ENCODE assay signal across 10 cellular contexts in genomic region chr20:46004813-46005505, GRCh38. TPM values are rescaled to one million over a fixed set of nuclear protein-coding genes. Genes with fewer than 3 reads are reported as not detected.
DNase-seq lines count a peak whose midpoint lies in the region; ATAC-seq and TF ChIP-seq lines count a peak whose summit lies in the region.
"Had no signal": no experiment of that assay in that cellular context is flagged by ENCODE, and none has a peak within 500 bp of the region (broad histone marks: within the 10 kb centered on the region; RNA-seq: fewer than 3 reads in every experiment).

No MANE protein-coding gene starts in this region.

- POLR2A ChIA-PET in OCI-LY7 (lab: Charles Lee): interaction anchor here (0.6 to 1.3 kb wide), 4 partner anchors 18 to 34 kb away, joined by 3 to 4 read pairs (median 3); no protein-coding TSS in a partner anchor

- H3K27ac Mint-ChIP-seq in stimulated activated naive B cell treated with anti-CD40 and anti-IgM and Interleukin-4, amounts not matched to agents 10 μg/mL and 1 μg/mL and 100 μg/mL, for 72 hours: peak overlapping the region; percentile 81

- H3K36me3 ChIP-seq in OCI-LY7 (ENCODE audit: insufficient read depth, low read length): no peaks in the 10 kb centered on the region

- H3K4me2 ChIP-seq in OCI-LY7 (ENCODE audit: low read length): peak overlapping the region; percentile 88

- ATAC-seq in activated T-cell treated with anti-CD3 and anti-CD28 coated beads, Interleukin-2, amount 50 U/mL, for 4 hours: peak in 1 of 2 donors; percentile 26
- ATAC-seq in foreskin keratinocyte (peak; percentile 90), HG03469 (IDR thresholded peaks at IDR 0.05; ENCODE audit: unreplicated experiment) (no peak), GM21447 (IDR thresholded peaks at IDR 0.05; ENCODE audit: unreplicated experiment) (no peak)
- peak; percentile 49 to 70 for ATAC-seq in stimulated activated naive B cell treated with anti-CD40 and anti-IgM and Interleukin-4, amounts not matched to agents 10 μg/mL and 1 μg/mL and 100 μg/mL, for 72 hours (replicated peaks)

- peaks cover 12% of the 10 kb centered on the region for H3K27me3 Mint-ChIP-seq in activated T-cell treated with anti-CD3 and anti-CD28 coated beads, Interleukin-2, amount 50 U/mL, for 4 hours (ENCODE audit: low read depth)
- peaks cover 16 to 22% of the 10 kb centered on the region in 2 donors for H3K27me3 Mint-ChIP-seq in stimulated activated naive B cell treated with anti-CD40 and anti-IgM and Interleukin-4, amounts not matched to agents 10 μg/mL and 1 μg/mL and 100 μg/mL, for 72 hours

- H3K4me3 Mint-ChIP-seq in activated T-cell treated with anti-CD3 and anti-CD28 coated beads, Interleukin-2, amount 50 U/mL, for 4 hours: peak overlapping the region; percentile 66
- peak overlapping the region; percentile 34 to 43 for H3K4me3 Mint-ChIP-seq in stimulated activated naive B cell treated with anti-CD40 and anti-IgM and Interleukin-4, amounts not matched to agents 10 μg/mL and 1 μg/mL and 100 μg/mL, for 72 hours

- H3K27me3 ChIP-seq in foreskin keratinocyte: no peaks in the 10 kb centered on the region

- TF ChIP-seq CTCF in OCI-LY7 (conservative IDR thresholded peaks at IDR 0.05; ENCODE audit: low read length): no peak
- no peak for TF ChIP-seq CTCF in foreskin keratinocyte (conservative IDR thresholded peaks at IDR 0.05)

- H3K9me2 ChIP-seq in OCI-LY7 (ENCODE audit: insufficient read depth, low read length): no peaks in the 10 kb centered on the region

- H2AFZ ChIP-seq in OCI-LY7 (ENCODE audit: low read length): no peak overlapping the region

- H3K9me3 ChIP-seq in OCI-LY7 (ENCODE audit: low read length): no peaks in the 10 kb centered on the region

- no peak for DNase-seq in activated T-cell treated with anti-CD3 and anti-CD28 coated beads, Interleukin-2, amount 50 U/mL, for 4 hours
- DNase-seq in activated T-cell treated with anti-CD3 and anti-CD28 coated beads, Interleukin-2, amount 50 U/mL, for 48 hours: no peak
- DNase-seq in OCI-LY7 (ENCODE audit: low spot score): peak; percentile 68
- peak; percentile 84 to 93 for DNase-seq in foreskin keratinocyte
- no peak for DNase-seq in stimulated activated naive B cell treated with anti-CD40 and anti-IgM and Interleukin-4, amounts not matched to agents 10 μg/mL and 1 μg/mL and 100 μg/mL, for 72 hours
- no peak for DNase-seq in stimulated activated CD4-positive, alpha-beta T cell treated with anti-CD3 and anti-CD28 coated beads, Interleukin-1b, Interleukin-23, amount 100 ng/mL, for 48 hours

- H3K4me1 Mint-ChIP-seq in activated T-cell treated with anti-CD3 and anti-CD28 coated beads, Interleukin-2, amount 50 U/mL, for 4 hours (ENCODE audit: low read depth): peaks cover 78% of the 10 kb centered on the region
- peaks cover 60 to 70% of the 10 kb centered on the region in 2 donors for H3K4me1 Mint-ChIP-seq in stimulated activated naive B cell treated with anti-CD40 and anti-IgM and Interleukin-4, amounts not matched to agents 10 μg/mL and 1 μg/mL and 100 μg/mL, for 72 hours

- no peaks in the 10 kb centered on the region for H3K9me3 Mint-ChIP-seq in activated T-cell treated with anti-CD3 and anti-CD28 coated beads, Interleukin-2, amount 50 U/mL, for 4 hours
- H3K9me3 Mint-ChIP-seq in stimulated activated naive B cell treated with anti-CD40 and anti-IgM and Interleukin-4, amounts not matched to agents 10 μg/mL and 1 μg/mL and 100 μg/mL, for 72 hours: no peaks in the 10 kb centered on the region

- intact Hi-C loops in OCI-LY7 (cut with micrococcal nuclease; ENCODE audit: unreplicated experiment): no loop called here

- no TSS peak for BruUV-seq in OCI-LY7 (replicated peaks; lab: Mats Ljungman, UMichigan)

- H4K20me1 ChIP-seq in OCI-LY7 (ENCODE audit: insufficient read depth, low read length): 0 out of 2 replicates have a peak, but pooled peaks cover 5% of the 10 kb centered on the region

- H3K4me1 ChIP-seq in OCI-LY7 (ENCODE audit: insufficient read depth, low read length, poor library complexity, severe bottlenecking): peaks cover 23% of the 10 kb centered on the region
- H3K4me1 ChIP-seq in foreskin keratinocyte: peaks cover 25% of the 10 kb centered on the region

- no peaks in the 10 kb centered on the region for H3K79me2 ChIP-seq in OCI-LY7 (ENCODE audit: insufficient read depth, low read depth, low read length)

- H3K36me3 Mint-ChIP-seq in activated T-cell treated with anti-CD3 and anti-CD28 coated beads, Interleukin-2, amount 50 U/mL, for 4 hours (ENCODE audit: insufficient read depth): no peaks in the 10 kb centered on the region
- no peaks in the 10 kb centered on the region for H3K36me3 Mint-ChIP-seq in stimulated activated naive B cell treated with anti-CD40 and anti-IgM and Interleukin-4, amounts not matched to agents 10 μg/mL and 1 μg/mL and 100 μg/mL, for 72 hours

- CTCF ChIA-PET in OCI-LY7 (lab: Charles Lee; ENCODE audit: unreplicated experiment): no interaction called here

- H3K4me3 ChIP-seq in OCI-LY7 (ENCODE audit: low read depth, low read length, poor library complexity, severe bottlenecking): peak overlapping the region; percentile 55

- H3K27ac ChIP-seq in OCI-LY7 (ENCODE audit: low read depth, low read length, poor library complexity, severe bottlenecking): no peak overlapping the region
- H3K27ac ChIP-seq in foreskin keratinocyte: peak overlapping the region; percentile 93

RNA-seq across cellular contexts. Expression of gene MMP9, which starts 3.7 kb away (rescaled TPM):
- under 1 TPM in 2 of 3 donors, not detected in 1; 0.08 to 0.10 TPM for total RNA-seq in activated T-cell treated with anti-CD3 and anti-CD28 coated beads, Interleukin-2, amount 50 U/mL, for 4 hours
- not detected in 2 replicates for total RNA-seq in OCI-LY7 (2014; rRNA removed; shearing (Covaris generic))
- total RNA-seq in OCI-LY7 (2022) (not detected in 2 replicates), foreskin keratinocyte (40.5 and 266 TPM in 2 replicates)
- 44.4 and 338 TPM in 2 replicates for polyA plus RNA-seq in foreskin keratinocyte
- total RNA-seq: endothelial cell of umbilical vein, renal cortical epithelial cell had no signal
- polyA plus RNA-seq: endothelial cell of umbilical vein had no signal

RNA-seq across cellular contexts. Expression of gene SLC12A5, which starts 24.1 kb away (rescaled TPM):
- not detected for total RNA-seq in activated T-cell treated with anti-CD3 and anti-CD28 coated beads, Interleukin-2, amount 50 U/mL, for 4 hours
- total RNA-seq in OCI-LY7 (2014; rRNA removed; shearing (Covaris generic)): 0.18 and 3.8 TPM in 2 replicates
- total RNA-seq in OCI-LY7 (2022) (10.3 and 11.0 TPM in 2 replicates), foreskin keratinocyte (1.7 and 3.2 TPM in 2 replicates)
- 3.6 and 5.9 TPM in 2 replicates for polyA plus RNA-seq in foreskin keratinocyte

RNA-seq across cellular contexts. Expression of gene ZNF335, which starts 33.0 kb away (rescaled TPM):
- total RNA-seq in activated T-cell treated with anti-CD3 and anti-CD28 coated beads, Interleukin-2, amount 50 U/mL, for 4 hours: 10 to 100 TPM; 39.7 to 46.4 (median 41.6) TPM
- total RNA-seq in OCI-LY7 (2014; rRNA removed; shearing (Covaris generic)): 15.0 and 21.0 TPM in 2 replicates
- 28.4 and 30.5 TPM in 2 replicates for total RNA-seq in OCI-LY7 (2022)
- 14.2 and 15.7 TPM in 2 replicates for total RNA-seq in foreskin keratinocyte
- polyA plus RNA-seq in foreskin keratinocyte: 8.3 and 8.6 TPM in 2 replicates

Comparison
In these comparisons a context has a peak if more than half of its experiments do, and no peak if none do; other contexts are left out.
1. ATAC-seq: peak in foreskin keratinocyte (single experiment) and stimulated activated naive B cell treated with anti-CD40 and anti-IgM and Interleukin-4, amounts not matched to agents 10 μg/mL and 1 μg/mL and 100 μg/mL, for 72 hours (2 of 2); none in HG03469 (single experiment) and GM21447 (single experiment).
2. DNase-seq: peak in OCI-LY7 (single experiment) and foreskin keratinocyte (2 of 2); none in activated T-cell treated with anti-CD3 and anti-CD28 coated beads, Interleukin-2, amount 50 U/mL, for 4 hours (single experiment), activated T-cell treated with anti-CD3 and anti-CD28 coated beads, Interleukin-2, amount 50 U/mL, for 48 hours (0 of 2), stimulated activated naive B cell treated with anti-CD40 and anti-IgM and Interleukin-4, amounts not matched to agents 10 μg/mL and 1 μg/mL and 100 μg/mL, for 72 hours (single experiment) and stimulated activated CD4-positive, alpha-beta T cell treated with anti-CD3 and anti-CD28 coated beads, Interleukin-1b, Interleukin-23, amount 100 ng/mL, for 48 hours (single experiment).
3. RNA of gene MMP9, which starts 3.7 kb away (total RNA-seq): 40.5 to 266 TPM in foreskin keratinocyte; 0.08 to 0.10 TPM in activated T-cell treated with anti-CD3 and anti-CD28 coated beads, Interleukin-2, amount 50 U/mL, for 4 hours and not detected in OCI-LY7; every median in the first group is over 10 times any median in the second.